Comparison of ENCODE assay signal across 1 cellular context in genomic region chr2:20501974-20502373, GRCh38.
TF ChIP-seq lines count a peak whose summit lies in the region.

No MANE protein-coding gene starts in this region.

TF ChIP-seq in A549, 52 proteins besides CTCF, POLR2A, EP300 and RAD21 (continued from another document):
- TF ChIP-seq ATOH8 (CRISPR knock-in tag; IDR thresholded peaks at IDR 0.05; ENCODE audit: low read depth) (peak; percentile 73; the same call in 1 of the 2 replicates), CEBPB (IDR thresholded peaks at IDR 0.05) (peak; percentile 76 to 91; a peak in 3 of 4 replicates), RCOR1 (IDR thresholded peaks at IDR 0.05; ENCODE audit: low read depth, low read length) (no peak), RFX5 (IDR thresholded peaks at IDR 0.05) (no peak), HOXB5 (CRISPR knock-in tag; IDR thresholded peaks at IDR 0.05) (peak; percentile 56; the same call in 1 of the 2 replicates), PHF8 (IDR thresholded peaks at IDR 0.05; ENCODE audit: borderline replicate concordance, low read depth) (no peak), ESRRA (IDR thresholded peaks at IDR 0.05; ENCODE audit: borderline replicate concordance, low read length) (no peak), JUNB (IDR thresholded peaks at IDR 0.05) (peak; percentile 24; the same call in 1 of the 2 replicates), MAZ (IDR thresholded peaks at IDR 0.05; ENCODE audit: borderline replicate concordance, low read depth, low read length) (no peak), HDAC2 (IDR thresholded peaks at IDR 0.05) (no peak), USF2 (IDR thresholded peaks at IDR 0.05) (no peak), KDM5A (IDR thresholded peaks at IDR 0.05) (no peak), FOXS1 (CRISPR knock-in tag; IDR thresholded peaks at IDR 0.05) (no peak)
